In genomic region chr19:45766919-45767346, GRCh38 we compare ENCODE assay signal across 2 cellular contexts.
TF ChIP-seq lines count a peak whose summit lies in the region.

No MANE protein-coding gene starts in this region.

TF ChIP-seq in IMR-90, 13 proteins besides CTCF, POLR2A, EP300 and RAD21:
- TF ChIP-seq BHLHE40 (IDR thresholded peaks at IDR 0.05; ENCODE audit: low read depth, low read length): no peak
- TF ChIP-seq FOS (IDR thresholded peaks at IDR 0.05; ENCODE audit: low read depth, low read length): no peak
- TF ChIP-seq MAZ (IDR thresholded peaks at IDR 0.05; ENCODE audit: borderline replicate concordance, low read depth, low read length): no peak
- TF ChIP-seq NFE2L2 (IDR thresholded peaks at IDR 0.05; ENCODE audit: low read depth, low read length): no peak
- no peak for TF ChIP-seq SMC3 (IDR thresholded peaks at IDR 0.05; ENCODE audit: low read depth, low read length)
- no peak for TF ChIP-seq MAFK (IDR thresholded peaks at IDR 0.05; ENCODE audit: low read depth, low read length)
- TF ChIP-seq RCOR1 (IDR thresholded peaks at IDR 0.05; ENCODE audit: insufficient replicate concordance, low read length): no peak
- no peak for TF ChIP-seq CEBPB (IDR thresholded peaks at IDR 0.05; ENCODE audit: low read depth, low read length)
- TF ChIP-seq RFX5 (IDR thresholded peaks at IDR 0.05; ENCODE audit: low read depth, low read length): no peak
- TF ChIP-seq USF2 (IDR thresholded peaks at IDR 0.05; ENCODE audit: low read depth, low read length): no peak
- no peak for TF ChIP-seq MXI1 (IDR thresholded peaks at IDR 0.05; ENCODE audit: borderline replicate concordance, low read depth, low read length)

TF ChIP-seq in HepG2, 621 proteins besides CTCF, POLR2A, EP300 and RAD21 (continues in another document):
- TF ChIP-seq ZNF354B (CRISPR knock-in tag; IDR thresholded peaks at IDR 0.05): no peak
- TF ChIP-seq CHD2 (IDR thresholded peaks at IDR 0.05; ENCODE audit: low read depth, low read length): no peak
- TF ChIP-seq AGO2 (optimal IDR thresholded peaks at IDR 0.05; ENCODE audit: low read depth, low read length): peak; percentile 8
- no peak for TF ChIP-seq GTF3A (CRISPR knock-in tag; conservative IDR thresholded peaks at IDR 0.05)
- TF ChIP-seq ZNF235 (CRISPR knock-in tag; IDR thresholded peaks at IDR 0.05; ENCODE audit: borderline replicate concordance): no peak
- TF ChIP-seq BRD4 (CRISPR knock-in tag; IDR thresholded peaks at IDR 0.05): no peak
- TF ChIP-seq ZFX (CRISPR knock-in tag; IDR thresholded peaks at IDR 0.05; ENCODE audit: low read depth): peak; percentile 24; the same call in 1 of the 2 replicates
- no peak for TF ChIP-seq TSC22D2 (CRISPR knock-in tag; IDR thresholded peaks at IDR 0.05; ENCODE audit: borderline replicate concordance)
- TF ChIP-seq MAZ (IDR thresholded peaks at IDR 0.05; ENCODE audit: borderline replicate concordance, low read depth, low read length): no peak
- no peak for TF ChIP-seq MAZ (CRISPR knock-in tag; IDR thresholded peaks at IDR 0.05; ENCODE audit: low read depth)
- TF ChIP-seq SOX6 (IDR thresholded peaks at IDR 0.05): no peak
- no peak for TF ChIP-seq SOX6 (CRISPR knock-in tag; IDR thresholded peaks at IDR 0.05)
- 0 out of 2 replicates have a peak, but pooled peaks have one; percentile 40 for TF ChIP-seq CSRNP1 (CRISPR knock-in tag; IDR thresholded peaks at IDR 0.05)
- no peak for TF ChIP-seq ATM (IDR thresholded peaks at IDR 0.05; ENCODE audit: borderline replicate concordance)
- TF ChIP-seq ZNF329 (CRISPR knock-in tag; IDR thresholded peaks at IDR 0.05; ENCODE audit: low read depth): no peak
- TF ChIP-seq HOXA5 (CRISPR knock-in tag; IDR thresholded peaks at IDR 0.05): 0 out of 2 replicates have a peak, but pooled peaks have one; percentile 32
- 0 out of 2 replicates have a peak, but pooled peaks have one; percentile 31 for TF ChIP-seq MEIS1 (CRISPR knock-in tag; IDR thresholded peaks at IDR 0.05; ENCODE audit: borderline replicate concordance)
- TF ChIP-seq ZNF777 (CRISPR knock-in tag; IDR thresholded peaks at IDR 0.05): 0 out of 2 replicates have a peak, but pooled peaks have one; percentile 8
- peak; percentile 24; the same call in 1 of the 2 replicates for TF ChIP-seq MYPOP (CRISPR knock-in tag; IDR thresholded peaks at IDR 0.05)
- peak; percentile 11 for TF ChIP-seq XRCC5 (optimal IDR thresholded peaks at IDR 0.05; ENCODE audit: low read length)
- TF ChIP-seq ZNF605 (CRISPR knock-in tag; IDR thresholded peaks at IDR 0.05): 0 out of 2 replicates have a peak, but pooled peaks have one; percentile 22
- TF ChIP-seq ZNF510 (CRISPR knock-in tag; IDR thresholded peaks at IDR 0.05; ENCODE audit: low read depth): peak; percentile 67; the same call in 1 of the 2 replicates
- TF ChIP-seq MNT (IDR thresholded peaks at IDR 0.05): no peak
- TF ChIP-seq ZGPAT (CRISPR knock-in tag; IDR thresholded peaks at IDR 0.05): no peak
- TF ChIP-seq REPIN1 (CRISPR knock-in tag; IDR thresholded peaks at IDR 0.05; ENCODE audit: borderline replicate concordance, low read depth): no peak; the same call in 1 of the 2 replicates
- TF ChIP-seq ZNF574 (CRISPR knock-in tag; IDR thresholded peaks at IDR 0.05): 0 out of 2 replicates have a peak, but pooled peaks have one; percentile 11
- peak; percentile 22; the same call in 1 of the 2 replicates for TF ChIP-seq RXRA (CRISPR knock-in tag; IDR thresholded peaks at IDR 0.05)
- 0 out of 2 replicates have a peak, but pooled peaks have one; percentile 25 for TF ChIP-seq BORCS8-MEF2B (CRISPR knock-in tag; IDR thresholded peaks at IDR 0.05)
- TF ChIP-seq ZNF274 (CRISPR knock-in tag; IDR thresholded peaks at IDR 0.05): 0 out of 2 replicates have a peak, but pooled peaks have one; percentile 11
- TF ChIP-seq ZNF703 (CRISPR knock-in tag; IDR thresholded peaks at IDR 0.05; ENCODE audit: borderline replicate concordance): no peak
- peak; percentile 1; the same call in 1 of the 2 replicates for TF ChIP-seq ZBTB38 (CRISPR knock-in tag; IDR thresholded peaks at IDR 0.05)
- no peak for TF ChIP-seq HNF4G (IDR thresholded peaks at IDR 0.05; ENCODE audit: borderline replicate concordance, low read depth, low read length)
- peak; percentile 18; the same call in 1 of the 2 replicates for TF ChIP-seq HNF4G (CRISPR knock-in tag; IDR thresholded peaks at IDR 0.05; ENCODE audit: borderline replicate concordance, low read depth)
- 0 out of 2 replicates have a peak, but pooled peaks have one; percentile 1 for TF ChIP-seq MYC (CRISPR knock-in tag; IDR thresholded peaks at IDR 0.05; ENCODE audit: borderline replicate concordance)
- TF ChIP-seq CENPBD1 (CRISPR knock-in tag; IDR thresholded peaks at IDR 0.05; ENCODE audit: borderline replicate concordance, low read depth): no peak
- 0 out of 2 replicates have a peak, but pooled peaks have one; percentile 40 for TF ChIP-seq ZFP82 (CRISPR knock-in tag; IDR thresholded peaks at IDR 0.05; ENCODE audit: borderline replicate concordance)
- TF ChIP-seq KLF12 (CRISPR knock-in tag; IDR thresholded peaks at IDR 0.05; ENCODE audit: borderline replicate concordance): no peak
- TF ChIP-seq FOXK1 (CRISPR knock-in tag; IDR thresholded peaks at IDR 0.05; ENCODE audit: borderline replicate concordance, low read depth): no peak
- 0 out of 2 replicates have a peak, but pooled peaks have one; percentile 27 for TF ChIP-seq ZNF230 (CRISPR knock-in tag; IDR thresholded peaks at IDR 0.05)
- TF ChIP-seq MAX (IDR thresholded peaks at IDR 0.05): no peak
- 0 out of 2 replicates have a peak, but pooled peaks have one; percentile 7 for TF ChIP-seq MLX (CRISPR knock-in tag; IDR thresholded peaks at IDR 0.05)
- no peak for TF ChIP-seq ETV5 (CRISPR knock-in tag; IDR thresholded peaks at IDR 0.05; ENCODE audit: borderline replicate concordance)
- TF ChIP-seq ZBTB33 (CRISPR knock-in tag; IDR thresholded peaks at IDR 0.05): 0 out of 2 replicates have a peak, but pooled peaks have one; percentile 33
- no peak for TF ChIP-seq ZNF775 (CRISPR knock-in tag; IDR thresholded peaks at IDR 0.05; ENCODE audit: borderline replicate concordance)
- no peak for TF ChIP-seq PCBP1 (IDR thresholded peaks at IDR 0.05; ENCODE audit: borderline replicate concordance, low read depth, low read length)
- TF ChIP-seq ZNF782 (CRISPR knock-in tag; IDR thresholded peaks at IDR 0.05; ENCODE audit: borderline replicate concordance): 0 out of 2 replicates have a peak, but pooled peaks have one; percentile 28
- no peak for TF ChIP-seq ASH2L (IDR thresholded peaks at IDR 0.05; ENCODE audit: insufficient read length, low read depth, low read length)
